In the genomic region with DNA sequence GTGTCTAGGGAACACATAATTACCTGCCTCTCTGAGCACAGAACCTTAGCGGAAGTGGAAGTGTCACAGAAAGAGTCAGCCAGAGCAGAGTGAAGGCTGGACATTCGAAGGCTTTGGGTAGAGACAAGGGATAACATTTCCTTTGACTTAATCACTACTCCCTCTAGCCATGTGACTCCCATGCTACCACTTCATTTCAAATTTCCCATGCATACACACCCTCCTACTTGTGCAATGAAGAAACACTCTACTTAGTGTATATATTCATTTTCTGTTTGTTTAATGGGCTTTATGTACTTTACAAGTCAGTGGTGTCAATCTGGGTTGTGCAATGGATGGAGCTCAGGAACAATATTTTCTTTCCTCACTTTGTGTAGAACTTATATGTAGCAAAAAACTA, we compare ENCODE assay signal across 1 cellular context.
TF ChIP-seq lines count a peak whose summit lies in the region.

No MANE protein-coding gene starts in this region.

TF ChIP-seq in IMR-90, 13 proteins besides CTCF, POLR2A, EP300 and RAD21:
- peak; percentile 44; the same call in 1 of the 2 replicates for TF ChIP-seq CEBPB (IDR thresholded peaks at IDR 0.05; ENCODE audit: low read depth, low read length)
- TF ChIP-seq USF2 (IDR thresholded peaks at IDR 0.05; ENCODE audit: low read depth, low read length), result peak; percentile 46; the same call in 1 of the 2 replicates
- TF ChIP-seq, protein P1, sequence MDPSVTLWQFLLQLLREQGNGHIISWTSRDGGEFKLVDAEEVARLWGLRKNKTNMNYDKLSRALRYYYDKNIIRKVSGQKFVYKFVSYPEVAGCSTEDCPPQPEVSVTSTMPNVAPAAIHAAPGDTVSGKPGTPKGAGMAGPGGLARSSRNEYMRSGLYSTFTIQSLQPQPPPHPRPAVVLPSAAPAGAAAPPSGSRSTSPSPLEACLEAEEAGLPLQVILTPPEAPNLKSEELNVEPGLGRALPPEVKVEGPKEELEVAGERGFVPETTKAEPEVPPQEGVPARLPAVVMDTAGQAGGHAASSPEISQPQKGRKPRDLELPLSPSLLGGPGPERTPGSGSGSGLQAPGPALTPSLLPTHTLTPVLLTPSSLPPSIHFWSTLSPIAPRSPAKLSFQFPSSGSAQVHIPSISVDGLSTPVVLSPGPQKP (IDR thresholded peaks at IDR 0.05; ENCODE audit: borderline replicate concordance, low read depth, low read length), result no peak
- peak; percentile 63; the same call in 1 of the 2 replicates for TF ChIP-seq MXI1 (IDR thresholded peaks at IDR 0.05; ENCODE audit: borderline replicate concordance, low read depth, low read length)
TF ChIP-seq in IMR-90: peak in this region for 3.
